In the genomic region with DNA sequence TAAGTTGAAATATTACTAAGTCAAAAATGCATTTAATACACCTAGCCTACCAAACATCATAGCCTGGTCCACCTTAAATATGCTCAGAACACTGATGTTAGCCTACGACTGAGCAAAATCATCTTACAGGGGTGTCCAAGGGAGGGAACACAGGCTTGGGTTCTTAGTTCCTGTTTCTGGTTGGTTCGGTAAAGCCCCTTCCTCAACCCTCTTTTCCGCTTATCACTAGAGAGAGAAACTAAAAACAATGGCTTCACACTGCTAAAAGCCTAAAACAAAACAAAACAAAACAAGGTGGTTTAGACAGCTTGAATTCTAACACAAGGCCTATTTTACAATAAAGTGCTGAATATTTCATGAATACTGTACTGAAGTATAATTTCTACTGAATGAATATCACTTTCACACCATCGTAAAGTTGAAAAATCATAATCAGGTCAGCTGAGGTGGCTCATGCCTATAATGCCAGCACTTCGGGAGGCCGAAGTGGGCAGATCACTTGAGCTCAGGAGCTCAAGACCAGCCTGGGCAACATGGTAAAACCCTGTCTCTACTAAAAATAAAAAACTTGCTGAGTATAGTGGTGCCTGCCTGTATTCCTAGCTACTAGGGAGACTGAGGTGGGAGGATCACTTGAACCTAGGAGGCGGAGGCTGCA, we compare ENCODE assay signal across 10 cellular contexts.
DNase-seq lines count a peak whose midpoint lies in the region; ATAC-seq and TF ChIP-seq lines count a peak whose summit lies in the region.
"Had no signal": no experiment of that assay in that cellular context is flagged by ENCODE, and none has a peak within 500 bp of the region (broad histone marks: within the 10 kb centered on the region; RNA-seq: fewer than 3 reads in every experiment).

No MANE protein-coding gene starts in this region.

- peaks cover 23% of the 10 kb centered on the region for H3K79me2 ChIP-seq in smooth muscle cell (ENCODE audit: low read depth)

- TF ChIP-seq CTCF in smooth muscle cell (IDR thresholded peaks at IDR 0.05; ENCODE audit: borderline replicate concordance, insufficient read depth, poor library complexity, severe bottlenecking): no peak

- POLR2A ChIA-PET in CD8-positive, alpha-beta memory T cell (lab: Charles Lee): no interaction called here

- peaks cover 0 to 16% (median 4%) of the 10 kb centered on the region in 3 donors for H3K36me3 Mint-ChIP-seq in CD8-positive, alpha-beta memory T cell

- DNase-seq in CD8-positive, alpha-beta memory T cell: peak in 1 of 5 donors; percentile 61
- DNase-seq in DMS53 (lab: John Stamatoyannopoulos, UW) (no peak), anterior cingulate cortex (lab: John Stamatoyannopoulos, UW) (no peak), smooth muscle cell (lab: John Stamatoyannopoulos, UW; ENCODE audit: unreplicated experiment) (no peak), NCI-H1694 treated with DMSO at 0.1 percent for 48 hours (lab: John Stamatoyannopoulos, UW) (no peak)
- DNase-seq: activated CD8-positive, alpha-beta memory T cell treated with anti-CD3 and anti-CD28 coated beads, Interleukin-2, amount 50 U/mL, for 48 hours; NCI-H1092 had no signal

- peak overlapping the region; percentile 47 to 94 (median 90) for H3K27ac Mint-ChIP-seq in CD8-positive, alpha-beta memory T cell

- H3K4me3 Mint-ChIP-seq in CD8-positive, alpha-beta memory T cell: peak overlapping the region; percentile 20 to 78 (median 61)

- ATAC-seq in GM19372 (IDR thresholded peaks at IDR 0.05; ENCODE audit: low read depth, unreplicated experiment) (peak; percentile 89), HG03108 (IDR thresholded peaks at IDR 0.05; ENCODE audit: unreplicated experiment) (peak; percentile 94)

- no peak overlapping the region for H2AFZ ChIP-seq in smooth muscle cell (ENCODE audit: low read depth)

- H4K20me1 ChIP-seq in smooth muscle cell (ENCODE audit: low read depth): peaks cover 53% of the 10 kb centered on the region

- peaks cover 63 to 76% (median 67%) of the 10 kb centered on the region in 3 donors for H3K4me1 Mint-ChIP-seq in CD8-positive, alpha-beta memory T cell

- no peak overlapping the region for H3K27ac ChIP-seq in CD8-positive, alpha-beta memory T cell (ENCODE audit: low read depth, low read length)
- peak overlapping the region; percentile 52 for H3K27ac ChIP-seq in angular gyrus (ENCODE audit: low read depth, low read length)
- no peak overlapping the region for H3K27ac ChIP-seq in smooth muscle cell (ENCODE audit: low read depth)

- H3K9ac ChIP-seq in smooth muscle cell (ENCODE audit: low read depth): no peak overlapping the region

- H3K9me3 ChIP-seq in CD8-positive, alpha-beta memory T cell (ENCODE audit: low read length): no peaks in the 10 kb centered on the region
- H3K9me3 ChIP-seq in smooth muscle cell (replicated peaks; ENCODE audit: low read depth): no peaks in the 10 kb centered on the region

- CTCF ChIA-PET in CD8-positive, alpha-beta memory T cell (lab: Charles Lee): no interaction called here

- H3K4me3 ChIP-seq in CD8-positive, alpha-beta memory T cell (ENCODE audit: low read length): no peak overlapping the region
- H3K4me3 ChIP-seq in smooth muscle cell: no peak overlapping the region

- H3K4me2 ChIP-seq in smooth muscle cell: no peak overlapping the region

- WGBS in smooth muscle cell (ENCODE audit: low lambda C conversion rate): 98% methylated on average over 7 of the region's 7 CpGs

- H3K4me1 ChIP-seq in CD8-positive, alpha-beta memory T cell (ENCODE audit: insufficient read depth, low read length): peaks cover 21% of the 10 kb centered on the region
- peaks cover 16% of the 10 kb centered on the region for H3K4me1 ChIP-seq in smooth muscle cell (ENCODE audit: low read depth)

- no peaks in the 10 kb centered on the region for H3K27me3 Mint-ChIP-seq in CD8-positive, alpha-beta memory T cell

- H3F3A ChIP-seq in smooth muscle cell (ENCODE audit: low read depth): peaks cover 6% of the 10 kb centered on the region

- H3K9me3 Mint-ChIP-seq in CD8-positive, alpha-beta memory T cell: no peaks in the 10 kb centered on the region

- H3K36me3 ChIP-seq in CD8-positive, alpha-beta memory T cell (ENCODE audit: insufficient read depth, low read length): no peaks in the 10 kb centered on the region
- H3K36me3 ChIP-seq in smooth muscle cell (ENCODE audit: low read depth): no peaks in the 10 kb centered on the region

- no peaks in the 10 kb centered on the region for H3K27me3 ChIP-seq in CD8-positive, alpha-beta memory T cell (ENCODE audit: insufficient read depth, low read length, poor library complexity, severe bottlenecking)
- no peaks in the 10 kb centered on the region for H3K27me3 ChIP-seq in smooth muscle cell (ENCODE audit: low read depth)
